Comparison of ENCODE assay signal across 10 cellular contexts in the genomic region with DNA sequence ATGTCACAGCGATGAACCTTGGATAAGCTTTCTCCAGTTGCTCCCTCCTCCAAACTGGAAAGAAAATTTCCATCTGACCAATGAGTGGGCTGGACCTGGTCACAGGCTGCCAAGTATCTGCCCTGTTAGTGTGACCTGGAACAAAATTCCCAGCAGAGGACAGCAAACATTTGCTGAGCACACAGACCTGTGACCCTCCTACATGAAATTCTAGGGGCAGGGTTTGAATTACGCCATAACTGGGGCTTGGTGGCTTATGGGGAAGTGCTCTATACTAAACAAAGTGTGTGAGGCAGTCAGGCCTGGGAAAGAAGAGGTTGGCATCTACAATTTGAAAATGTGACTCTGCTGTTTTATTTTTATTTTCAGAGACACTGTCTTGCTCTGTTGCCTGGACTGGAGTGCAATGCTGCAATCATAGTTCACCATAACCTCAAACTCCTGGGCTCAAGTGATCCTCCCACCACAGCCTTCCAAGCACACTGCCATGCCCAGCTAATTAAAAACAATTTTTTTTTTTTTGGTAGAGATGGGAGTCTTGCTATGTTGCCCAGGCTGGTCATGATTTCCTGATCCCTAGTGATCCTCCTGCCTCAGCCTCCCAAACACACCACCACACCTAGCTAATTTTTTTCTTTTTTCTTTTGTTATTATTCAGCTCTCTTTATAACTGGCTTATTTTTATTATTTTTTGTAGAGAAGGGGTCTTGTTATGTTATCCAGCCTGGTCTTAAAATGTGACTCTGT. TPM values are rescaled to one million over a fixed set of nuclear protein-coding genes. Genes with fewer than 3 reads are reported as not detected.
A peak's percentile ranks its signal among the peaks of the same experiment; 100 is the strongest.
DNase-seq lines count a peak whose midpoint lies in the region; ATAC-seq, FAIRE-seq and TF ChIP-seq lines count a peak whose summit lies in the region.
"Had no signal": no experiment of that assay in that cellular context is flagged by ENCODE, and none has a peak within 500 bp of the region (broad histone marks: within the 10 kb centered on the region; RNA-seq: fewer than 3 reads in every experiment).

No MANE protein-coding gene starts in this region.

- H3K27ac ChIP-seq in neutrophil: peak overlapping the region; percentile 57

- peaks cover 54 to 57% of the 10 kb centered on the region in 2 experiments for H3K4me1 ChIP-seq in neutrophil (ENCODE audit: control insufficient read depth in 1 of 2, insufficient read depth in 1 of 2, low read depth in 1 of 2, low read length in 1 of 2)

- peaks cover 0 to 2% (median 0%) of the 10 kb centered on the region in 7 donors for H3K9me3 Mint-ChIP-seq in CD14-positive monocyte
- no peaks in the 10 kb centered on the region for H3K9me3 Mint-ChIP-seq in dendritic cell treated with granulocyte-macrophage colony-stimulating factor and Interleukin-4, amounts not matched to agents 40 ng/mL and 50 ng/mL, for 4 days

- no peak overlapping the region for H3K4me3 ChIP-seq in neutrophil (ENCODE audit: low read depth in 1 of 2, low read length in 1 of 2)

- H3K36me3 Mint-ChIP-seq in CD14-positive monocyte: no peaks in the 10 kb centered on the region
- H3K36me3 Mint-ChIP-seq in dendritic cell treated with granulocyte-macrophage colony-stimulating factor and Interleukin-4, amounts not matched to agents 40 ng/mL and 50 ng/mL, for 4 days (ENCODE audit: low read depth): peaks cover 6% of the 10 kb centered on the region

- intact Hi-C loops in CD14-positive monocyte (cut with micrococcal nuclease): loop anchor here in 1 of 2 donors (5.0 kb wide), 1 partner anchor 37 kb away; no protein-coding TSS in a partner anchor
- intact Hi-C loops in dendritic cell treated with granulocyte-macrophage colony-stimulating factor and Interleukin-4, amounts not matched to agents 40 ng/mL and 50 ng/mL, for 4 days (cut with micrococcal nuclease): no loop called here

- no peak for FAIRE-seq in GM12892 (lab: Jason Lieb, UNC)

- peaks cover 80% of the 10 kb centered on the region for H3K4me1 Mint-ChIP-seq in CD14-positive monocyte
- H3K4me1 Mint-ChIP-seq in dendritic cell treated with granulocyte-macrophage colony-stimulating factor and Interleukin-4, amounts not matched to agents 40 ng/mL and 50 ng/mL, for 4 days (ENCODE audit: low read depth): peaks cover 70% of the 10 kb centered on the region

- H3K4me3 Mint-ChIP-seq in CD14-positive monocyte: peak overlapping the region in 1 of 2 donors; percentile 54
- no peak overlapping the region for H3K4me3 Mint-ChIP-seq in dendritic cell treated with granulocyte-macrophage colony-stimulating factor and Interleukin-4, amounts not matched to agents 40 ng/mL and 50 ng/mL, for 4 days

- H3K36me3 ChIP-seq in neutrophil: no peaks in the 10 kb centered on the region

- TF ChIP-seq CTCF in CD14-positive monocyte (IDR thresholded peaks at IDR 0.05) (no peak), neutrophil (IDR thresholded peaks at IDR 0.05) (no peak)

- no peaks in the 10 kb centered on the region for H3K9me3 ChIP-seq in neutrophil

- H3K27ac Mint-ChIP-seq in CD14-positive monocyte: peak overlapping the region; percentile 83 to 96 (median 93)
- H3K27ac Mint-ChIP-seq in dendritic cell treated with granulocyte-macrophage colony-stimulating factor and Interleukin-4, amounts not matched to agents 40 ng/mL and 50 ng/mL, for 4 days: peak overlapping the region; percentile 91

- ATAC-seq in GM19397 (IDR thresholded peaks at IDR 0.05; ENCODE audit: unreplicated experiment) (no peak), GM18519 (IDR thresholded peaks at IDR 0.05; ENCODE audit: low FRiP score, unreplicated experiment) (no peak)

- H3K27me3 Mint-ChIP-seq in CD14-positive monocyte (ENCODE audit: low read depth in 3 of 3): peaks cover 0 to 2% (median 0%) of the 10 kb centered on the region in 3 donors
- H3K27me3 Mint-ChIP-seq in dendritic cell treated with granulocyte-macrophage colony-stimulating factor and Interleukin-4, amounts not matched to agents 40 ng/mL and 50 ng/mL, for 4 days: no peaks in the 10 kb centered on the region

- no peaks in the 10 kb centered on the region for H3K27me3 ChIP-seq in neutrophil

- no peak for TF ChIP-seq POLR2A in GM12892 (IDR thresholded peaks at IDR 0.05; ENCODE audit: low read depth, low read length)

- peak; percentile 52 for DNase-seq in CD14-positive monocyte (ENCODE audit: low spot score)
- peak; percentile 82 to 85 for DNase-seq in Kasumi-1 (lab: John Stamatoyannopoulos, UW)
- no peak for DNase-seq in GM12892 (ENCODE audit: insufficient read length)
- DNase-seq in GM19238 (ENCODE audit: insufficient read length, low spot score): no peak
- DNase-seq: activated CD4-positive, alpha-beta T cell treated with anti-CD3 and anti-CD28 coated beads for 48 hours; NCI-H2171 treated with DMSO at 0.1 percent for 48 hours had no signal

RNA-seq across cellular contexts. Expression of gene XBP1, which starts 13.6 kb away (rescaled TPM):
- 100 to 1,000 TPM; 201 to 215 TPM for polyA plus RNA-seq in CD14-positive monocyte
- polyA plus RNA-seq in GM12892 (2012; ENCODE audit: missing spikeins): 74.8 TPM

RNA-seq across cellular contexts. Expression of gene CCDC117, which starts 41.5 kb away (rescaled TPM):
- 10 to 100 TPM; 10.3 to 12.6 TPM for polyA plus RNA-seq in CD14-positive monocyte
- 19.7 TPM for polyA plus RNA-seq in GM12892 (2012; ENCODE audit: missing spikeins)

Comparison
In these comparisons a context has a peak if more than half of its experiments do, and no peak if none do; other contexts are left out.
1. DNase-seq: peak in CD14-positive monocyte (single experiment) and Kasumi-1 (2 of 2); none in GM12892 (single experiment) and GM19238 (single experiment).